Comparison of ENCODE assay signal across 20 cellular contexts in the genomic region with DNA sequence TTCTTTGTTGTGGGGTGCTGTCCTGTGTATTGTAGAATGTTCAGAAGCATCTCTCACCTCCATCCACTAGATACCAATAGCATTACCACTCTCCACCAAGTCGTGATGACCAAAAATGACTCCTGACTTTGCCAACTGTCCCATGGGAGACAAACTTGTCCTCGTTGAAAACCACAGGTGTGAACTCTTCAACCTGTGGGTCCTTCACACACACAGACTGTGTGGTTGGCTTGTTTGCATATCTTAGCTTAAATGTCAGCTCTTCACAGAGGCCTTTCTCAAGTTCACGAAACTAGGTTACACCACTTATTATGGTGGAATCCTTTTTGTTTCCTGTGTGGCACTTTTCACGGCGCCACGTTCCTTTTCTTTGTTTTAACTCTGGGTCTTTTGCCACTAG. TPM values are rescaled to one million over a fixed set of nuclear protein-coding genes. Genes with fewer than 3 reads are reported as not detected.
DNase-seq lines count a peak whose midpoint lies in the region; ATAC-seq, FAIRE-seq and TF ChIP-seq lines count a peak whose summit lies in the region.
"Had no signal": no experiment of that assay in that cellular context is flagged by ENCODE, and none has a peak within 500 bp of the region (broad histone marks: within the 10 kb centered on the region; RNA-seq: fewer than 3 reads in every experiment).

No MANE protein-coding gene starts in this region.

- TF ChIP-seq EP300 in GM12878 (IDR thresholded peaks at IDR 0.05; ENCODE audit: borderline replicate concordance in 1 of 2, control insufficient read depth in 1 of 2, low read depth in 2 of 2, low read length in 2 of 2), result no peak

- intact Hi-C loops in GM12878 (cut with micrococcal nuclease; ENCODE audit: unreplicated experiment) (loop anchor here (5.0 kb wide), 1 partner anchor 33 kb away; no protein-coding TSS in a partner anchor), Caco-2 (cut with micrococcal nuclease; ENCODE audit: unreplicated experiment) (no loop called here), psoas muscle (cut with DNase I) (no loop called here)

- POLR2A ChIA-PET in GM12878 (lab: Charles Lee) (interaction anchor here (0.5 kb wide), 1 partner anchor 93 kb away, joined by 3 read pairs; no protein-coding TSS in a partner anchor), Caco-2 (lab: Charles Lee) (no interaction called here)

- peak; percentile 71 for ATAC-seq in GM19035 (IDR thresholded peaks at IDR 0.05; ENCODE audit: unreplicated experiment)
- peak; percentile 57 for ATAC-seq in GM21723 (IDR thresholded peaks at IDR 0.05; ENCODE audit: unreplicated experiment)
- peak; percentile 60 for ATAC-seq in HG03066 (IDR thresholded peaks at IDR 0.05; ENCODE audit: low read depth, unreplicated experiment)
- ATAC-seq in GM12878, result peak; percentile 75
- ATAC-seq in GM19328 (IDR thresholded peaks at IDR 0.05; ENCODE audit: unreplicated experiment), result no peak
- ATAC-seq in psoas muscle, result no peak
- ATAC-seq: activated CD8-positive, alpha-beta memory T cell treated with anti-CD3 and anti-CD28 coated beads, Interleukin-2, amount 10 ng/mL, durations not matched to agents 7 days and 5 days had no signal

- SMC1A ChIA-PET in GM12878 (lab: Charles Lee; ENCODE audit: uncharacterized antibody, unreplicated experiment), result interaction anchor here (1.6 to 6.4 kb wide), 7 partner anchors 23 to 317 kb away, joined by 4 to 73 read pairs (median 9); no protein-coding TSS in a partner anchor

- no peak for TF ChIP-seq RAD21 in GM12878 (IDR thresholded peaks at IDR 0.05; ENCODE audit: insufficient read depth, low read depth, low read length)

- DNase-seq in GM12878 (ENCODE audit: low read depth, low spot score) (peak; percentile 45), Caco-2 (no peak), psoas muscle (no peak)
- DNase-seq in stimulated activated CD4-positive, alpha-beta T cell treated with anti-CD3 and anti-CD28 coated beads, Interleukin-4, amount 100 ng/mL, for 1 hour, result no peak
- DNase-seq: activated CD8-positive, alpha-beta memory T cell treated with anti-CD3 and anti-CD28 coated beads, Interleukin-2, amount 10 ng/mL, durations not matched to agents 7 days and 5 days; activated naive CD4-positive, alpha-beta T cell treated with anti-CD3 and anti-CD28 coated beads, Interleukin-2, amount 10 ng/mL, durations not matched to agents 7 days and 5 days; effector CD8-positive, alpha-beta T cell; immature natural killer cell; IMR-90; NCI-H1092; SJCRH30; testis had no signal

- TF ChIP-seq POLR2A in GM12878 (IDR thresholded peaks at IDR 0.05; ENCODE audit: low read depth, low read length), result no peak

- TF ChIP-seq CTCF in GM12878 (IDR thresholded peaks at IDR 0.05 in 2 of 3, conservative IDR thresholded peaks at IDR 0.05 in 1 of 3; ENCODE audit: control insufficient read depth in 2 of 3, extremely low read depth in 1 of 3, insufficient read depth in 1 of 3, low read depth in 3 of 3, low read length in 3 of 3) (no peak), Caco-2 (IDR thresholded peaks at IDR 0.05; ENCODE audit: insufficient read depth in 1 of 2, low read depth in 1 of 2, low read length in 1 of 2, severe bottlenecking in 1 of 2, unreplicated experiment in 1 of 2) (no peak), psoas muscle (IDR thresholded peaks at IDR 0.05) (no peak)

- H3K4me1 ChIP-seq in GM12878 (ENCODE audit: control insufficient read depth, insufficient read depth, low read length) (peaks cover 3% of the 10 kb centered on the region; the same call in 1 of the 2 replicates), Caco-2 (no peaks in the 10 kb centered on the region; the same call in 1 of the 2 replicates), psoas muscle (no peaks in the 10 kb centered on the region)
- H3K4me1 ChIP-seq: testis had no signal

- H3K36me3 Mint-ChIP-seq in Caco-2 (ENCODE audit: insufficient read depth, unreplicated experiment), result no peaks in the 10 kb centered on the region
- H3K36me3 Mint-ChIP-seq: activated CD8-positive, alpha-beta memory T cell treated with anti-CD3 and anti-CD28 coated beads, Interleukin-2, amount 10 ng/mL, durations not matched to agents 7 days and 5 days; activated naive CD4-positive, alpha-beta T cell treated with anti-CD3 and anti-CD28 coated beads, Interleukin-2, amount 10 ng/mL, durations not matched to agents 7 days and 5 days; immature natural killer cell had no signal

- no peaks in the 10 kb centered on the region for H3K4me1 Mint-ChIP-seq in Caco-2 (ENCODE audit: low read depth, unreplicated experiment)
- H3K4me1 Mint-ChIP-seq: activated CD8-positive, alpha-beta memory T cell treated with anti-CD3 and anti-CD28 coated beads, Interleukin-2, amount 10 ng/mL, durations not matched to agents 7 days and 5 days; activated naive CD4-positive, alpha-beta T cell treated with anti-CD3 and anti-CD28 coated beads, Interleukin-2, amount 10 ng/mL, durations not matched to agents 7 days and 5 days; immature natural killer cell had no signal

- H3K4me3 ChIP-seq in GM12878 (no peak overlapping the region), Caco-2 (ENCODE audit: low read depth, low read length) (no peak overlapping the region), psoas muscle (no peak overlapping the region)
- H3K4me3 ChIP-seq: BLaER1 treated with 17β-estradiol and CSF1 and Interleukin-3, amounts not matched to agents 10 nM and 100 nM; SJCRH30; smooth muscle cell; testis had no signal

- no peak overlapping the region for H3K27ac Mint-ChIP-seq in Caco-2 (ENCODE audit: unreplicated experiment)
- H3K27ac Mint-ChIP-seq: activated CD8-positive, alpha-beta memory T cell treated with anti-CD3 and anti-CD28 coated beads, Interleukin-2, amount 10 ng/mL, durations not matched to agents 7 days and 5 days; activated naive CD4-positive, alpha-beta T cell treated with anti-CD3 and anti-CD28 coated beads, Interleukin-2, amount 10 ng/mL, durations not matched to agents 7 days and 5 days; immature natural killer cell had no signal

- H3K27me3 ChIP-seq in GM12878 (replicated peaks in 1 of 2; ENCODE audit: control insufficient read depth in 2 of 2, insufficient read depth in 2 of 2, low read length in 1 of 2), result no peaks in the 10 kb centered on the region
- H3K27me3 ChIP-seq in Caco-2 (replicated peaks; ENCODE audit: control insufficient read depth, insufficient read depth, low read length), result no peaks in the 10 kb centered on the region
- H3K27me3 ChIP-seq in psoas muscle (ENCODE audit: insufficient read depth in 3 of 3, low read length in 2 of 3), result peaks cover 0 to 7% (median 0%) of the 10 kb centered on the region in 3 donors
- H3K27me3 ChIP-seq: SJCRH30, testis had no signal

- no peaks in the 10 kb centered on the region for H3K36me3 ChIP-seq in GM12878 (ENCODE audit: control insufficient read depth in 2 of 2, insufficient read depth in 2 of 2, low read length in 1 of 2)
- H3K36me3 ChIP-seq in Caco-2 (ENCODE audit: control insufficient read depth, insufficient read depth, low read length), result no peaks in the 10 kb centered on the region
- no peaks in the 10 kb centered on the region for H3K36me3 ChIP-seq in psoas muscle (ENCODE audit: insufficient read depth in 1 of 2, low read depth in 1 of 2)
- H3K36me3 ChIP-seq: BLaER1 treated with 17β-estradiol and CSF1 and Interleukin-3, amounts not matched to agents 10 nM and 100 nM; SJCRH30 had no signal

- BruUV-seq in GM12878 (replicated peaks; lab: Mats Ljungman, UMichigan) (no TSS peak), Caco-2 (replicated peaks; lab: Mats Ljungman, UMichigan) (no TSS peak)

- H3K4me3 Mint-ChIP-seq in Caco-2 (ENCODE audit: unreplicated experiment), result no peak overlapping the region
- H3K4me3 Mint-ChIP-seq: activated CD8-positive, alpha-beta memory T cell treated with anti-CD3 and anti-CD28 coated beads, Interleukin-2, amount 10 ng/mL, durations not matched to agents 7 days and 5 days; activated naive CD4-positive, alpha-beta T cell treated with anti-CD3 and anti-CD28 coated beads, Interleukin-2, amount 10 ng/mL, durations not matched to agents 7 days and 5 days; immature natural killer cell had no signal

- H3K9me3 ChIP-seq in GM12878 (replicated peaks; ENCODE audit: control insufficient read depth, insufficient read depth, low read length) (no peaks in the 10 kb centered on the region), Caco-2 (no peaks in the 10 kb centered on the region), psoas muscle (no peaks in the 10 kb centered on the region)
- H3K9me3 ChIP-seq: SJCRH30, testis had no signal

- H3K27ac ChIP-seq in GM12878 (ENCODE audit: control insufficient read depth, insufficient read depth) (no peak overlapping the region), psoas muscle (no peak overlapping the region)
- H3K27ac ChIP-seq: BLaER1 treated with 17β-estradiol and CSF1 and Interleukin-3, amounts not matched to agents 10 nM and 100 nM; SJCRH30; testis had no signal

- peak overlapping the region; percentile 41; the same call in 1 of the 2 replicates for H3K4me2 ChIP-seq in GM12878 (ENCODE audit: control insufficient read depth, insufficient read depth)
- H3K4me2 ChIP-seq: BLaER1 treated with 17β-estradiol and CSF1 and Interleukin-3, amounts not matched to agents 10 nM and 100 nM; smooth muscle cell had no signal

- in situ Hi-C loops in GM12878 (cut with MboI), result no loop called here

- H3K9me3 Mint-ChIP-seq in Caco-2 (ENCODE audit: unreplicated experiment), result no peaks in the 10 kb centered on the region

- H2AFZ ChIP-seq in GM12878 (ENCODE audit: control insufficient read depth, low read depth, low read length), result no peak overlapping the region; the same call in 1 of the 2 replicates

- H4K20me1 ChIP-seq in GM12878 (ENCODE audit: control insufficient read depth, insufficient read depth), result no peaks in the 10 kb centered on the region
- H4K20me1 ChIP-seq: BLaER1 treated with 17β-estradiol and CSF1 and Interleukin-3, amounts not matched to agents 10 nM and 100 nM had no signal

- RAD21 ChIA-PET in GM12878 (lab: Charles Lee; ENCODE audit: unreplicated experiment), result interaction anchor here (1.2 to 4.4 kb wide), 3 partner anchors 22 to 92 kb away, joined by 4 to 33 read pairs (median 28); no protein-coding TSS in a partner anchor

- CTCF ChIA-PET in GM12878 (lab: Yijun Ruan, JAX), result interaction anchor here (1.3 to 5.0 kb wide), 10 partner anchors 16 to 270 kb away, joined by 3 to 111 read pairs (median 10); no protein-coding TSS in a partner anchor
- CTCF ChIA-PET in Caco-2 (lab: Charles Lee), result interaction anchor here (0.7 to 1.0 kb wide), 2 partner anchors 24 to 371 kb away, joined by 3 read pairs; no protein-coding TSS in a partner anchor

- no peaks in the 10 kb centered on the region; the same call in 1 of the 2 replicates for H3K79me2 ChIP-seq in GM12878 (ENCODE audit: control insufficient read depth, insufficient read depth, low read length)

- peak; percentile 71 for FAIRE-seq in GM12878 (lab: Jason Lieb, UNC)
- FAIRE-seq: TTC549 had no signal

- peaks cover 3% of the 10 kb centered on the region for H3K27me3 Mint-ChIP-seq in Caco-2 (ENCODE audit: insufficient read depth, unreplicated experiment)

- H3K9ac ChIP-seq in GM12878 (ENCODE audit: control insufficient read depth, insufficient read depth, low read length), result no peak overlapping the region
- H3K9ac ChIP-seq: BLaER1 treated with 17β-estradiol and CSF1 and Interleukin-3, amounts not matched to agents 10 nM and 100 nM had no signal

- WGBS in GM12878 (ENCODE audit: insufficient coverage, insufficient replicate concordance, low lambda C conversion rate, missing lambda C conversion rate), result under 1% methylated on average over 6 of the region's 6 CpGs
- 88 to 92% (median 88%) methylated on average over 6 of the region's 6 CpGs for WGBS in psoas muscle, 3 donors

RNA-seq across cellular contexts. Expression of a gene that starts 6.8 kb away (rescaled TPM):
- total RNA-seq in GM12878 (2013; cell fraction: nucleolus; rRNA removed), result 54.8 and 55.7 TPM in 2 replicates
- 0.45 and 1.0 TPM in 2 replicates for total RNA-seq in GM12878 (2014; rRNA removed)
- total RNA-seq in GM12878 (2014; rRNA removed; fragmentation: Illumina TruSeq; extraction: Trizol), result 0.13 and 0.60 TPM in 2 replicates
- total RNA-seq in GM12878 (2021), result 0.32 and 0.44 TPM in 2 replicates
- 0.80 TPM for polyA plus RNA-seq in GM12878 (2011; ENCODE audit: low read depth)
- 0.49 and 0.87 TPM in 2 replicates for polyA plus RNA-seq in GM12878 (2011; rRNA removed)
- polyA plus RNA-seq in GM12878 (2011; cell fraction: cytosol; rRNA removed), result 0.78 and 0.87 TPM in 2 replicates
- 1.1 and 2.2 TPM in 2 replicates for polyA plus RNA-seq in GM12878 (2011; cell fraction: nucleus; rRNA removed)
- polyA plus RNA-seq in GM12878 (2012), result 0.95 and 1.6 TPM in 2 replicates
- 0.43 and 0.47 TPM in 2 replicates for polyA plus RNA-seq in GM12878 (2014; fragmentation: Illumina TruSeq; extraction: Trizol)
- polyA plus RNA-seq in GM12878 (2014; fragmentation: Nextera tagmentation; extraction: Ambion mirVana), result under 1 TPM in 1 of 2 experiments, not detected in 1; 0.05 TPM
- 0.19 and 0.41 TPM in 2 replicates for polyA plus RNA-seq in GM12878 (2014; rRNA removed)
- under 1 TPM; 0.39 to 0.47 TPM for polyA plus RNA-seq in GM12878 (2016; fragmentation: Nextera tagmentation; extraction: Ambion mirVana)
- 5.3 and 7.9 TPM in 2 replicates for polyA minus RNA-seq in GM12878 (2011; rRNA and poly(A)+ RNA removed)
- polyA minus RNA-seq in GM12878 (2011; cell fraction: cytosol; rRNA and poly(A)+ RNA removed), result not detected in 2 replicates
- polyA minus RNA-seq in GM12878 (2011; cell fraction: nucleus; rRNA and poly(A)+ RNA removed), result 6.9 and 9.1 TPM in 2 replicates
- 3.8 and 4.1 TPM in 2 replicates for total RNA-seq in Caco-2 (2022)
- total RNA-seq in psoas muscle, result not detected
- polyA plus RNA-seq in psoas muscle, result under 1 TPM in 1 of 3 donors, not detected in 2; 0.23 TPM
- total RNA-seq: activated CD8-positive, alpha-beta memory T cell treated with anti-CD3 and anti-CD28 coated beads, Interleukin-2, amount 10 ng/mL, durations not matched to agents 7 days and 5 days; fibroblast of villous mesenchyme had no signal

RNA-seq across cellular contexts. Expression of a gene that starts 57.8 kb away (rescaled TPM):
- total RNA-seq in GM12878 (2013; cell fraction: nucleolus; rRNA removed), result 157 and 159 TPM in 2 replicates
- total RNA-seq in GM12878 (2014; rRNA removed), result 34.8 and 44.1 TPM in 2 replicates
- total RNA-seq in GM12878 (2014; rRNA removed; fragmentation: Illumina TruSeq; extraction: Trizol), result 37.7 and 39.9 TPM in 2 replicates
- total RNA-seq in GM12878 (2021), result 21.2 and 23.5 TPM in 2 replicates
- 6.4 TPM for polyA plus RNA-seq in GM12878 (2011; ENCODE audit: low read depth)
- polyA plus RNA-seq in GM12878 (2011; rRNA removed), result 16.6 and 29.5 TPM in 2 replicates
- polyA plus RNA-seq in GM12878 (2011; cell fraction: cytosol; rRNA removed), result 3.0 and 3.6 TPM in 2 replicates
- 20.1 and 26.2 TPM in 2 replicates for polyA plus RNA-seq in GM12878 (2011; cell fraction: nucleus; rRNA removed)
- polyA plus RNA-seq in GM12878 (2012), result 8.0 and 13.4 TPM in 2 replicates
- 11.9 and 16.6 TPM in 2 replicates for polyA plus RNA-seq in GM12878 (2014; fragmentation: Illumina TruSeq; extraction: Trizol)
- polyA plus RNA-seq in GM12878 (2014; fragmentation: Nextera tagmentation; extraction: Ambion mirVana), result 10 to 100 TPM; 11.6 to 13.6 TPM
- polyA plus RNA-seq in GM12878 (2014; rRNA removed), result 16.4 and 19.4 TPM in 2 replicates
- polyA plus RNA-seq in GM12878 (2016; fragmentation: Nextera tagmentation; extraction: Ambion mirVana), result 1 to 10 TPM; 4.4 to 5.1 TPM
- polyA minus RNA-seq in GM12878 (2011; rRNA and poly(A)+ RNA removed), result 27.6 and 40.8 TPM in 2 replicates
- polyA minus RNA-seq in GM12878 (2011; cell fraction: cytosol; rRNA and poly(A)+ RNA removed), result 3.7 and 3.9 TPM in 2 replicates
- 124 and 145 TPM in 2 replicates for polyA minus RNA-seq in GM12878 (2011; cell fraction: nucleus; rRNA and poly(A)+ RNA removed)
- 13.1 and 16.6 TPM in 2 replicates for total RNA-seq in Caco-2 (2022)
- 1 to 10 TPM in 3 of 4 donors, under 1 TPM in 1; 0.92 to 5.2 (median 1.2) TPM for total RNA-seq in psoas muscle
- polyA plus RNA-seq in psoas muscle, result under 1 TPM; 0.24 to 0.86 (median 0.30) TPM

Comparison
In these comparisons a context has a peak if more than half of its experiments do, and no peak if none do; other contexts are left out.
1. ATAC-seq: peak in GM19035 (single experiment), GM21723 (single experiment), HG03066 (single experiment) and GM12878 (single experiment); none in GM19328 (single experiment) and psoas muscle (0 of 4).